ENCODE assay signal across 24 cellular contexts in the genomic region with DNA sequence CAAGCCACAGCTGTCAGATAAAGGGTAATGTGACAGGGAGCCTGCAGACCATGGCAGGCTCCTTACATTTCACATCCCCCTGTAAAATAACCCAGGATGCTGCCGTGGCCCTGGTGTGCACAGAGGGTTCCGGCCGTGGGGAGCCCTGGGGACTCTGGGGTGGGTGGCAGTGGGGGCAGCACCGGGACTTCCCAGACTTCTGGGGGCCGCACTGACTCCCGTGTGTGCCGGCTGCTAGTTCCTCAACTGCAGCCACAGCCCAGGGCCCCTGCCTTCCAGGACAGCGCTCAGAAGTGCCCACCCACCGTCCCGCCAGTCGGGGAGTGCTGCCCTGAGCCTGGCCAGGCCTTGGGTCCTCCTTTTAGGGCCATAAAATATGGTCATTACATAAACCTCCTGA. TPM values are rescaled to one million over a fixed set of nuclear protein-coding genes. Genes with fewer than 3 reads are reported as not detected.
DNase-seq lines count a peak whose midpoint lies in the region; ATAC-seq and TF ChIP-seq lines count a peak whose summit lies in the region.
"Had no signal": no experiment of that assay in that cellular context is flagged by ENCODE, and none has a peak within 500 bp of the region (broad histone marks: within the 10 kb centered on the region; RNA-seq: fewer than 3 reads in every experiment).

No MANE protein-coding gene starts in this region.

- H3K4me3 Mint-ChIP-seq in activated CD4-positive, alpha-beta memory T cell treated with anti-CD3 and anti-CD28 coated beads for 36 hours: no peak overlapping the region
- no peak overlapping the region for H3K4me3 Mint-ChIP-seq in activated CD4-positive, alpha-beta memory T cell treated with anti-CD3 and anti-CD28 coated beads, Interleukin-2, amount 10 ng/mL, durations not matched to agents 7 days and 5 days
- H3K4me3 Mint-ChIP-seq in neural progenitor cell (no peak overlapping the region), Calu3 (ENCODE audit: low read depth, unreplicated experiment) (no peak overlapping the region)
- H3K4me3 Mint-ChIP-seq: CD4-positive, CD25-positive, alpha-beta regulatory T cell had no signal

- no peak overlapping the region for H3K27ac Mint-ChIP-seq in activated CD4-positive, alpha-beta memory T cell treated with anti-CD3 and anti-CD28 coated beads for 36 hours
- no peak overlapping the region for H3K27ac Mint-ChIP-seq in activated CD4-positive, alpha-beta memory T cell treated with anti-CD3 and anti-CD28 coated beads, Interleukin-2, amount 10 ng/mL, durations not matched to agents 7 days and 5 days
- H3K27ac Mint-ChIP-seq in neural progenitor cell (peak overlapping the region; percentile 60), Calu3 (ENCODE audit: unreplicated experiment) (no peak overlapping the region)

- H3K4me1 ChIP-seq in RWPE2 (ENCODE audit: insufficient read depth, poor library complexity, severe bottlenecking) (no peaks in the 10 kb centered on the region), neural progenitor cell (peaks cover 3% of the 10 kb centered on the region), spleen (no peaks in the 10 kb centered on the region)
- H3K4me1 ChIP-seq: Caco-2, Peyer's patch had no signal

- no peaks in the 10 kb centered on the region for H3K9me3 ChIP-seq in RWPE2 (ENCODE audit: severe bottlenecking)
- H3K9me3 ChIP-seq in neural progenitor cell (ENCODE audit: low read depth): no peaks in the 10 kb centered on the region
- H3K9me3 ChIP-seq in spleen: no peaks in the 10 kb centered on the region
- H3K9me3 ChIP-seq: Caco-2, Peyer's patch had no signal

- no TSS peak for BruUV-seq in Calu3 (replicated peaks; lab: Mats Ljungman, UMichigan)

- H2AFZ ChIP-seq in neural progenitor cell (replicated peaks): no peak overlapping the region

- no peak for TF ChIP-seq POLR2A in spleen (IDR thresholded peaks at IDR 0.05)

- H3K9ac ChIP-seq in neural progenitor cell: no peak overlapping the region

- H3K4me1 Mint-ChIP-seq in activated CD4-positive, alpha-beta memory T cell treated with anti-CD3 and anti-CD28 coated beads for 36 hours (ENCODE audit: low read depth): no peaks in the 10 kb centered on the region
- H3K4me1 Mint-ChIP-seq in activated CD4-positive, alpha-beta memory T cell treated with anti-CD3 and anti-CD28 coated beads, Interleukin-2, amount 10 ng/mL, durations not matched to agents 7 days and 5 days: no peaks in the 10 kb centered on the region
- peaks cover 5% of the 10 kb centered on the region for H3K4me1 Mint-ChIP-seq in neural progenitor cell
- no peaks in the 10 kb centered on the region for H3K4me1 Mint-ChIP-seq in Calu3 (ENCODE audit: low read depth, unreplicated experiment)
- H3K4me1 Mint-ChIP-seq: CD4-positive, CD25-positive, alpha-beta regulatory T cell had no signal

- CTCF ChIA-PET in activated CD4-positive, alpha-beta memory T cell treated with anti-CD3 and anti-CD28 coated beads for 36 hours (lab: Charles Lee): no interaction called here
- CTCF ChIA-PET in activated CD4-positive, alpha-beta memory T cell treated with anti-CD3 and anti-CD28 coated beads, Interleukin-2, amount 10 ng/mL, durations not matched to agents 7 days and 5 days (lab: Charles Lee): no interaction called here
- CTCF ChIA-PET in Calu3 (lab: Charles Lee): no interaction called here

- H4K20me1 ChIP-seq in neural progenitor cell (ENCODE audit: low read depth): no peaks in the 10 kb centered on the region

- H3K36me3 Mint-ChIP-seq in activated CD4-positive, alpha-beta memory T cell treated with anti-CD3 and anti-CD28 coated beads for 36 hours: no peaks in the 10 kb centered on the region
- H3K36me3 Mint-ChIP-seq in activated CD4-positive, alpha-beta memory T cell treated with anti-CD3 and anti-CD28 coated beads, Interleukin-2, amount 10 ng/mL, durations not matched to agents 7 days and 5 days (ENCODE audit: low read depth): no peaks in the 10 kb centered on the region
- H3K36me3 Mint-ChIP-seq in neural progenitor cell (no peaks in the 10 kb centered on the region), Calu3 (ENCODE audit: insufficient read depth, unreplicated experiment) (no peaks in the 10 kb centered on the region)
- H3K36me3 Mint-ChIP-seq: CD4-positive, CD25-positive, alpha-beta regulatory T cell had no signal

- 60 to 79% (median 68%) methylated on average over 7 to 11 of the region's 11 CpGs for WGBS in spleen, 5 donors

- H3K27me3 ChIP-seq in RWPE2 (ENCODE audit: insufficient read depth, poor library complexity, severe bottlenecking) (peaks cover 8% of the 10 kb centered on the region), neural progenitor cell (peaks cover 18% of the 10 kb centered on the region), spleen (replicated peaks in 1 of 7) (peaks cover 0 to 77% (median 10%) of the 10 kb centered on the region in 7 donors)
- H3K27me3 ChIP-seq: Peyer's patch had no signal

- H3K9me3 Mint-ChIP-seq in activated CD4-positive, alpha-beta memory T cell treated with anti-CD3 and anti-CD28 coated beads for 36 hours: no peaks in the 10 kb centered on the region
- H3K9me3 Mint-ChIP-seq in activated CD4-positive, alpha-beta memory T cell treated with anti-CD3 and anti-CD28 coated beads, Interleukin-2, amount 10 ng/mL, durations not matched to agents 7 days and 5 days: no peaks in the 10 kb centered on the region
- H3K9me3 Mint-ChIP-seq in neural progenitor cell: no peaks in the 10 kb centered on the region
- no peaks in the 10 kb centered on the region for H3K9me3 Mint-ChIP-seq in Calu3 (ENCODE audit: low read depth, unreplicated experiment)
- H3K9me3 Mint-ChIP-seq: CD4-positive, CD25-positive, alpha-beta regulatory T cell had no signal

- POLR2A ChIA-PET in activated CD4-positive, alpha-beta memory T cell treated with anti-CD3 and anti-CD28 coated beads for 36 hours (lab: Charles Lee): no interaction called here
- POLR2A ChIA-PET in activated CD4-positive, alpha-beta memory T cell treated with anti-CD3 and anti-CD28 coated beads, Interleukin-2, amount 10 ng/mL, durations not matched to agents 7 days and 5 days (lab: Charles Lee): interaction anchor here (1.5 kb wide), 1 partner anchor 12 kb away, joined by 3 read pairs; no protein-coding TSS in a partner anchor

- intact Hi-C loops in activated CD4-positive, alpha-beta memory T cell treated with anti-CD3 and anti-CD28 coated beads for 36 hours (cut with micrococcal nuclease): no loop called here
- intact Hi-C loops in spleen (cut with DNase I; ENCODE audit: low total_unique reads) (no loop called here), Calu3 (cut with micrococcal nuclease; ENCODE audit: unreplicated experiment) (no loop called here)

- H3K36me3 ChIP-seq in RWPE2 (ENCODE audit: low read depth): no peaks in the 10 kb centered on the region
- no peaks in the 10 kb centered on the region for H3K36me3 ChIP-seq in neural progenitor cell
- H3K36me3 ChIP-seq in spleen: no peaks in the 10 kb centered on the region
- H3K36me3 ChIP-seq: Peyer's patch had no signal

- no peak for TF ChIP-seq CTCF in RWPE2 (IDR thresholded peaks at IDR 0.05; ENCODE audit: poor library complexity, severe bottlenecking)
- no peak for TF ChIP-seq CTCF in neural progenitor cell (IDR thresholded peaks at IDR 0.05)
- no peak for TF ChIP-seq CTCF in spleen (IDR thresholded peaks at IDR 0.05 in 8 of 11, conservative IDR thresholded peaks at IDR 0.05 in 3 of 11)
- TF ChIP-seq CTCF in Calu3 (IDR thresholded peaks at IDR 0.05; ENCODE audit: unreplicated experiment): no peak

- DNase-seq in activated CD4-positive, alpha-beta memory T cell treated with anti-CD3 and anti-CD28 coated beads for 36 hours: peak; percentile 4
- no peak for DNase-seq in activated CD4-positive, alpha-beta memory T cell treated with anti-CD3 and anti-CD28 coated beads, Interleukin-2, amount 10 ng/mL, durations not matched to agents 7 days and 5 days
- DNase-seq in RWPE2 (ENCODE audit: low spot score) (peak; percentile 38), neural progenitor cell (ENCODE audit: low spot score) (no peak), spleen (peak; percentile 57), Calu3 (no peak), NCI-H1092 (lab: John Stamatoyannopoulos, UW) (no peak)
- DNase-seq: 8988T; Caco-2; CD4-positive, CD25-positive, alpha-beta regulatory T cell; DMS153; GDM1; GOT3; NCI-H1105; NCI-H1694; NCI-H510A; NCI-H748 treated with DMSO at 0.1 percent for 48 hours; NK-92 treated with Interleukin-12 subunit alpha and Interleukin-12 subunit beta, amount 100 ng/mL, for 24 hours had no signal

- H3K4me3 ChIP-seq in RWPE2 (ENCODE audit: severe bottlenecking): no peak overlapping the region
- H3K4me3 ChIP-seq in neural progenitor cell: no peak overlapping the region
- no peak overlapping the region for H3K4me3 ChIP-seq in spleen
- H3K4me3 ChIP-seq: K562, Peyer's patch had no signal

- H3K27ac ChIP-seq in RWPE2 (ENCODE audit: poor library complexity, severe bottlenecking): no peak overlapping the region
- H3K27ac ChIP-seq in neural progenitor cell: no peak overlapping the region
- no peak overlapping the region for H3K27ac ChIP-seq in spleen
- H3K27ac ChIP-seq: Peyer's patch had no signal

- H3K79me2 ChIP-seq in neural progenitor cell (ENCODE audit: low read depth): no peaks in the 10 kb centered on the region

- H3K4me2 ChIP-seq in neural progenitor cell: no peak overlapping the region

- ATAC-seq in RWPE2 (ENCODE audit: low read depth): no peak
- no peak for ATAC-seq in GM18907 (IDR thresholded peaks at IDR 0.05; ENCODE audit: unreplicated experiment)
- ATAC-seq: K562 had no signal

- H3K27me3 Mint-ChIP-seq in activated CD4-positive, alpha-beta memory T cell treated with anti-CD3 and anti-CD28 coated beads for 36 hours: peaks cover 12% of the 10 kb centered on the region
- H3K27me3 Mint-ChIP-seq in activated CD4-positive, alpha-beta memory T cell treated with anti-CD3 and anti-CD28 coated beads, Interleukin-2, amount 10 ng/mL, durations not matched to agents 7 days and 5 days: peaks cover 19% of the 10 kb centered on the region
- H3K27me3 Mint-ChIP-seq in neural progenitor cell (ENCODE audit: insufficient read depth, low read depth) (peaks cover 15% of the 10 kb centered on the region), Calu3 (ENCODE audit: unreplicated experiment) (peaks cover 75% of the 10 kb centered on the region)

- H3F3A ChIP-seq in neural progenitor cell (ENCODE audit: low read depth): no peaks in the 10 kb centered on the region

RNA-seq across cellular contexts. Expression of a gene that starts 56.5 kb away (rescaled TPM):
- total RNA-seq in activated CD4-positive, alpha-beta memory T cell treated with anti-CD3 and anti-CD28 coated beads for 36 hours: not detected
- not detected for total RNA-seq in activated CD4-positive, alpha-beta memory T cell treated with anti-CD3 and anti-CD28 coated beads, Interleukin-2, amount 10 ng/mL, durations not matched to agents 7 days and 5 days
- total RNA-seq in neural progenitor cell (ENCODE audit: low replicate concordance) (not detected in 2 replicates), spleen (not detected), Calu3 (2022) (not detected in 2 replicates)
- polyA plus RNA-seq in spleen: not detected
- total RNA-seq: Caco-2; CD4-positive, CD25-positive, alpha-beta regulatory T cell; Daoy; K562; Peyer's patch; Right ventricle myocardium superior had no signal
- polyA plus RNA-seq: AG04450; CD4-positive, CD25-positive, alpha-beta regulatory T cell; K562 had no signal

Comparison
In these comparisons a context has a peak if more than half of its experiments do, and no peak if none do; other contexts are left out.
1. DNase-seq: peak in activated CD4-positive, alpha-beta memory T cell treated with anti-CD3 and anti-CD28 coated beads for 36 hours (single experiment), RWPE2 (single experiment) and spleen (single experiment); none in activated CD4-positive, alpha-beta memory T cell treated with anti-CD3 and anti-CD28 coated beads, Interleukin-2, amount 10 ng/mL, durations not matched to agents 7 days and 5 days (single experiment), neural progenitor cell (single experiment), Calu3 (single experiment) and NCI-H1092 (single experiment).